ENCODE assay signal across 18 cellular contexts in the genomic region with DNA sequence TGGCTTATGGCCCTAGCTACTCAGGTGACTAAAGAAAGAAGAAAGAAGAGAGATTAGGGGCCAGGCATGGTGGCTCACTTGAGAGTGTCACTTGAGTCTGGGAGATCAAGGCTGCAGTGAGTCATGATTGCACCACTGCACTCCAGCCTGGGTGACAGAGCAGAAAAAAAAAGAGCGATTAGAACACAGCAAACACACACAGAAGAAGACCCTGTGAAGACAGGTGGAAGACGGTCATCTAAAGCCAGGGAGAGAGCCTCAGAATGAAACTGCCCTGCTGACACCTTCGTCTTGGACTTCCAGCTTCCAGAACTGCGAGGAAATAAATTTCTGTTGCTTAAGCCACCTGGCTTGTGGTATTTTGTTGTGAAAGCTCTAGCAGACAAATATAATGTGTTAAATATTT. TPM values are rescaled to one million over a fixed set of nuclear protein-coding genes. Genes with fewer than 3 reads are reported as not detected.
DNase-seq lines count a peak whose midpoint lies in the region; ATAC-seq and TF ChIP-seq lines count a peak whose summit lies in the region.
"Had no signal": no experiment of that assay in that cellular context is flagged by ENCODE, and none has a peak within 500 bp of the region (broad histone marks: within the 10 kb centered on the region; RNA-seq: fewer than 3 reads in every experiment).

No MANE protein-coding gene starts in this region.

- no peak overlapping the region for H3K4me3 ChIP-seq in Loucy (ENCODE audit: low read length, poor library complexity, severe bottlenecking)

- no peaks in the 10 kb centered on the region for H3K27me3 Mint-ChIP-seq in activated CD8-positive, alpha-beta T cell treated with anti-CD3 and anti-CD28 coated beads for 36 hours
- H3K27me3 Mint-ChIP-seq in activated CD8-positive, alpha-beta T cell treated with anti-CD3 and anti-CD28 coated beads, Interleukin-2, amount 10 ng/mL, durations not matched to agents 7 days and 5 days (ENCODE audit: low read depth): no peaks in the 10 kb centered on the region
- H3K27me3 Mint-ChIP-seq in WTC11 (ENCODE audit: low read depth): no peaks in the 10 kb centered on the region
- H3K27me3 Mint-ChIP-seq: CD4-positive, alpha-beta memory T cell had no signal

- H3K4me1 ChIP-seq in Loucy (ENCODE audit: insufficient read depth, low read length, poor library complexity, severe bottlenecking): no peaks in the 10 kb centered on the region
- H3K4me1 ChIP-seq: foreskin keratinocyte had no signal

- peak; percentile 85 for ATAC-seq in activated CD8-positive, alpha-beta T cell treated with anti-CD3 and anti-CD28 coated beads for 36 hours
- no peak for ATAC-seq in activated CD8-positive, alpha-beta T cell treated with anti-CD3 and anti-CD28 coated beads, Interleukin-2, amount 10 ng/mL, durations not matched to agents 7 days and 5 days
- ATAC-seq in WTC11: no peak
- ATAC-seq in left colon: peak; percentile 26
- ATAC-seq: foreskin keratinocyte, left cardiac atrium had no signal

- DNase-seq in activated CD8-positive, alpha-beta T cell treated with anti-CD3 and anti-CD28 coated beads for 36 hours: peak; percentile 54
- DNase-seq in activated CD8-positive, alpha-beta T cell treated with anti-CD3 and anti-CD28 coated beads, Interleukin-2, amount 10 ng/mL, durations not matched to agents 7 days and 5 days: no peak
- DNase-seq in WTC11 (ENCODE audit: low spot score): no peak
- no peak for DNase-seq in left colon
- DNase-seq in stimulated activated naive CD4-positive, alpha-beta T cell treated with Interleukin-2 at 50 U/mL for 16 hours (lab: John Stamatoyannopoulos, UW): no peak
- no peak for DNase-seq in activated CD8-positive, alpha-beta memory T cell treated with anti-CD3 and anti-CD28 coated beads for 24 hours
- DNase-seq in NCI-H524 (lab: John Stamatoyannopoulos, UW): no peak
- DNase-seq: ACHN; activated CD4-positive, alpha-beta T cell treated with anti-CD3 and anti-CD28 coated beads, Interleukin-2, amount 50 U/mL, for 48 hours; CD4-positive, alpha-beta memory T cell; foreskin keratinocyte; H7; left cardiac atrium; NCI-H1694 treated with DMSO at 0.1 percent for 48 hours; NCI-H446; SK-N-SH; T-helper 9 cell had no signal

- H3K79me2 ChIP-seq in Loucy (ENCODE audit: insufficient read depth, low read length): no peaks in the 10 kb centered on the region

- no peaks in the 10 kb centered on the region for H3K36me3 ChIP-seq in Loucy (ENCODE audit: insufficient read depth, low read length)

- H3K9ac ChIP-seq in Loucy (ENCODE audit: low read depth, low read length, poor library complexity, severe bottlenecking): no peak overlapping the region
- H3K9ac ChIP-seq: SK-N-SH had no signal

- no peaks in the 10 kb centered on the region for H3F3A ChIP-seq in Loucy (ENCODE audit: low read depth)

- POLR2A ChIA-PET in activated CD8-positive, alpha-beta T cell treated with anti-CD3 and anti-CD28 coated beads for 36 hours (lab: Charles Lee): no interaction called here
- POLR2A ChIA-PET in activated CD8-positive, alpha-beta T cell treated with anti-CD3 and anti-CD28 coated beads, Interleukin-2, amount 10 ng/mL, durations not matched to agents 7 days and 5 days (lab: Charles Lee): interaction anchor here (1.0 kb wide), 1 partner anchor 310 kb away, joined by 3 read pairs; a partner anchor contains a TSS
- POLR2A ChIA-PET in WTC11 (lab: Charles Lee): no interaction called here

- H3K4me1 Mint-ChIP-seq in activated CD8-positive, alpha-beta T cell treated with anti-CD3 and anti-CD28 coated beads for 36 hours (ENCODE audit: low read depth): peaks cover 22% of the 10 kb centered on the region
- no peaks in the 10 kb centered on the region for H3K4me1 Mint-ChIP-seq in activated CD8-positive, alpha-beta T cell treated with anti-CD3 and anti-CD28 coated beads, Interleukin-2, amount 10 ng/mL, durations not matched to agents 7 days and 5 days (ENCODE audit: low read depth)
- peaks cover 4% of the 10 kb centered on the region; the same call in 1 of the 2 replicates for H3K4me1 Mint-ChIP-seq in WTC11

- no peaks in the 10 kb centered on the region for H3K9me3 Mint-ChIP-seq in activated CD8-positive, alpha-beta T cell treated with anti-CD3 and anti-CD28 coated beads for 36 hours
- no peaks in the 10 kb centered on the region for H3K9me3 Mint-ChIP-seq in activated CD8-positive, alpha-beta T cell treated with anti-CD3 and anti-CD28 coated beads, Interleukin-2, amount 10 ng/mL, durations not matched to agents 7 days and 5 days (ENCODE audit: insufficient read depth)
- H3K9me3 Mint-ChIP-seq in WTC11: no peaks in the 10 kb centered on the region
- H3K9me3 Mint-ChIP-seq: CD4-positive, alpha-beta memory T cell had no signal

- intact Hi-C loops in activated CD8-positive, alpha-beta T cell treated with anti-CD3 and anti-CD28 coated beads for 36 hours (cut with micrococcal nuclease): no loop called here
- intact Hi-C loops in left colon (cut with DNase I, micrococcal nuclease): no loop called here

- H3K4me2 ChIP-seq in Loucy (ENCODE audit: low read depth, low read length, poor library complexity, severe bottlenecking): no peak overlapping the region
- H3K4me2 ChIP-seq: SK-N-SH had no signal

- no peaks in the 10 kb centered on the region for H3K36me3 Mint-ChIP-seq in activated CD8-positive, alpha-beta T cell treated with anti-CD3 and anti-CD28 coated beads for 36 hours (ENCODE audit: low read depth)
- no peaks in the 10 kb centered on the region for H3K36me3 Mint-ChIP-seq in activated CD8-positive, alpha-beta T cell treated with anti-CD3 and anti-CD28 coated beads, Interleukin-2, amount 10 ng/mL, durations not matched to agents 7 days and 5 days (ENCODE audit: low read depth)
- H3K36me3 Mint-ChIP-seq in WTC11: no peaks in the 10 kb centered on the region
- H3K36me3 Mint-ChIP-seq: CD4-positive, alpha-beta memory T cell had no signal

- H3K9me3 ChIP-seq in Loucy (ENCODE audit: insufficient read depth, low read depth, low read length): no peaks in the 10 kb centered on the region
- H3K9me3 ChIP-seq: SK-N-SH had no signal

- no peak overlapping the region for H3K4me3 Mint-ChIP-seq in activated CD8-positive, alpha-beta T cell treated with anti-CD3 and anti-CD28 coated beads for 36 hours
- no peak overlapping the region for H3K4me3 Mint-ChIP-seq in activated CD8-positive, alpha-beta T cell treated with anti-CD3 and anti-CD28 coated beads, Interleukin-2, amount 10 ng/mL, durations not matched to agents 7 days and 5 days
- H3K4me3 Mint-ChIP-seq in WTC11: no peak overlapping the region
- H3K4me3 Mint-ChIP-seq: CD4-positive, alpha-beta memory T cell had no signal

- H3K9me2 ChIP-seq in Loucy (replicated peaks; ENCODE audit: low read depth, low read length): no peaks in the 10 kb centered on the region
- H3K9me2 ChIP-seq: SK-N-SH had no signal

- TF ChIP-seq CTCF in activated CD8-positive, alpha-beta T cell treated with anti-CD3 and anti-CD28 coated beads for 36 hours (IDR thresholded peaks at IDR 0.05): no peak
- no peak for TF ChIP-seq CTCF in Loucy (conservative IDR thresholded peaks at IDR 0.05; ENCODE audit: low read length)
- TF ChIP-seq CTCF in WTC11 (IDR thresholded peaks at IDR 0.05): no peak

- no peaks in the 10 kb centered on the region for H4K20me1 ChIP-seq in Loucy (ENCODE audit: insufficient read depth, low read length, poor library complexity, severe bottlenecking)

- H3K27me3 ChIP-seq in Loucy (ENCODE audit: insufficient read depth, low read length, poor library complexity, severe bottlenecking): no peaks in the 10 kb centered on the region
- H3K27me3 ChIP-seq: foreskin keratinocyte had no signal

- H3K27ac Mint-ChIP-seq in activated CD8-positive, alpha-beta T cell treated with anti-CD3 and anti-CD28 coated beads for 36 hours: peak overlapping the region; percentile 17
- no peak overlapping the region for H3K27ac Mint-ChIP-seq in activated CD8-positive, alpha-beta T cell treated with anti-CD3 and anti-CD28 coated beads, Interleukin-2, amount 10 ng/mL, durations not matched to agents 7 days and 5 days
- no peak overlapping the region for H3K27ac Mint-ChIP-seq in WTC11

- H2AFZ ChIP-seq in Loucy (ENCODE audit: low read length): peak overlapping the region; percentile 23; the same call in 1 of the 2 replicates

- CTCF ChIA-PET in activated CD8-positive, alpha-beta T cell treated with anti-CD3 and anti-CD28 coated beads for 36 hours (lab: Charles Lee): interaction anchor here (1.0 to 1.4 kb wide), 3 partner anchors 12 to 67 kb away, joined by 3 read pairs; a partner anchor contains a TSS
- CTCF ChIA-PET in activated CD8-positive, alpha-beta T cell treated with anti-CD3 and anti-CD28 coated beads, Interleukin-2, amount 10 ng/mL, durations not matched to agents 7 days and 5 days (lab: Charles Lee): no interaction called here
- CTCF ChIA-PET in WTC11 (lab: Charles Lee): no interaction called here

TF ChIP-seq in WTC11, 78 proteins besides CTCF, POLR2A, EP300 and RAD21:
- TF ChIP-seq GABPB1 (CRISPR knock-in tag; IDR thresholded peaks at IDR 0.05) (peak; percentile 48; the same call in 1 of the 2 replicates), HMGA2 (CRISPR knock-in tag; IDR thresholded peaks at IDR 0.05) (no peak)
- TF ChIP-seq, protein P1, sequence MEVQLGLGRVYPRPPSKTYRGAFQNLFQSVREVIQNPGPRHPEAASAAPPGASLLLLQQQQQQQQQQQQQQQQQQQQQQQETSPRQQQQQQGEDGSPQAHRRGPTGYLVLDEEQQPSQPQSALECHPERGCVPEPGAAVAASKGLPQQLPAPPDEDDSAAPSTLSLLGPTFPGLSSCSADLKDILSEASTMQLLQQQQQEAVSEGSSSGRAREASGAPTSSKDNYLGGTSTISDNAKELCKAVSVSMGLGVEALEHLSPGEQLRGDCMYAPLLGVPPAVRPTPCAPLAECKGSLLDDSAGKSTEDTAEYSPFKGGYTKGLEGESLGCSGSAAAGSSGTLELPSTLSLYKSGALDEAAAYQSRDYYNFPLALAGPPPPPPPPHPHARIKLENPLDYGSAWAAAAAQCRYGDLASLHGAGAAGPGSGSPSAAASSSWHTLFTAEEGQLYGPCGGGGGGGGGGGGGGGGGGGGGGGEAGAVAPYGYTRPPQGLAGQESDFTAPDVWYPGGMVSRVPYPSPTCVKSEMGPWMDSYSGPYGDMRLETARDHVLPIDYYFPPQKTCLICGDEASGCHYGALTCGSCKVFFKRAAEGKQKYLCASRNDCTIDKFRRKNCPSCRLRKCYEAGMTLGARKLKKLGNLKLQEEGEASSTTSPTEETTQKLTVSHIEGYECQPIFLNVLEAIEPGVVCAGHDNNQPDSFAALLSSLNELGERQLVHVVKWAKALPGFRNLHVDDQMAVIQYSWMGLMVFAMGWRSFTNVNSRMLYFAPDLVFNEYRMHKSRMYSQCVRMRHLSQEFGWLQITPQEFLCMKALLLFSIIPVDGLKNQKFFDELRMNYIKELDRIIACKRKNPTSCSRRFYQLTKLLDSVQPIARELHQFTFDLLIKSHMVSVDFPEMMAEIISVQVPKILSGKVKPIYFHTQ (CRISPR knock-in tag; IDR thresholded peaks at IDR 0.05): no peak

RNA-seq across cellular contexts. Expression of a gene that starts 17.5 kb away (rescaled TPM):
- 100 to 1,000 TPM; 242 to 244 TPM for total RNA-seq in activated CD8-positive, alpha-beta T cell treated with anti-CD3 and anti-CD28 coated beads for 36 hours
- total RNA-seq in activated CD8-positive, alpha-beta T cell treated with anti-CD3 and anti-CD28 coated beads, Interleukin-2, amount 10 ng/mL, durations not matched to agents 7 days and 5 days: 100 to 1,000 TPM; 162 to 179 TPM
- total RNA-seq in WTC11 (2021) (313 to 321 TPM (median 316 TPM) in 3 replicates), left colon (100 to 1,000 TPM; 165 to 178 TPM)

Comparison
In these comparisons a context has a peak if more than half of its experiments do, and no peak if none do; other contexts are left out.
1. ATAC-seq: peak in activated CD8-positive, alpha-beta T cell treated with anti-CD3 and anti-CD28 coated beads for 36 hours (single experiment) and left colon (single experiment); none in activated CD8-positive, alpha-beta T cell treated with anti-CD3 and anti-CD28 coated beads, Interleukin-2, amount 10 ng/mL, durations not matched to agents 7 days and 5 days (single experiment) and WTC11 (single experiment).